Comparison of ENCODE assay signal across 8 cellular contexts in genomic region chr19:33819875-33820781, GRCh38. TPM values are rescaled to one million over a fixed set of nuclear protein-coding genes. Genes with fewer than 3 reads are reported as not detected.
DNase-seq lines count a peak whose midpoint lies in the region; ATAC-seq and TF ChIP-seq lines count a peak whose summit lies in the region.

No MANE protein-coding gene starts in this region.

- H3K4me3 ChIP-seq in esophagus muscularis mucosa (peak overlapping the region; percentile 50 to 53 (median 52)), muscle layer of duodenum (ENCODE audit: low read depth in 1 of 2, low read length in 2 of 2) (peak overlapping the region; percentile 37 to 66), stomach smooth muscle (ENCODE audit: low read length in 2 of 2) (peak overlapping the region; percentile 60 to 71)

- H3K27ac ChIP-seq in esophagus muscularis mucosa (replicated peaks in 1 of 4) = peak overlapping the region; percentile 64 to 78 (median 67)
- H3K27ac ChIP-seq in muscle layer of duodenum (ENCODE audit: low read length) = no peak overlapping the region
- peak overlapping the region; percentile 37 for H3K27ac ChIP-seq in stomach smooth muscle (ENCODE audit: low read length)

- ATAC-seq in GM18511 (IDR thresholded peaks at IDR 0.05; ENCODE audit: unreplicated experiment) (peak; percentile 76), HG03565 (IDR thresholded peaks at IDR 0.05; ENCODE audit: unreplicated experiment) (no peak)

- DNase-seq in NCI-H2227 treated with DMSO at 0.1 percent for 48 hours (lab: John Stamatoyannopoulos, UW) = peak; percentile 86
- DNase-seq in activated CD8-positive, alpha-beta memory T cell treated with anti-CD3 and anti-CD28 coated beads, Interleukin-2, amount 50 U/mL, for 48 hours = peak; percentile 83
- DNase-seq in esophagus muscularis mucosa (ENCODE audit: extremely low spot score) = no peak
- DNase-seq in NK-92 treated with Interleukin-12 subunit alpha and Interleukin-12 subunit beta, amount 100 ng/mL, for 24 hours (lab: John Stamatoyannopoulos, UW) = no peak

- H3K27me3 ChIP-seq in esophagus muscularis mucosa (no peaks in the 10 kb centered on the region), muscle layer of duodenum (ENCODE audit: low read depth, low read length) (no peaks in the 10 kb centered on the region), stomach smooth muscle (ENCODE audit: control insufficient read depth in 1 of 2, insufficient read depth in 2 of 2, low read length in 2 of 2) (no peaks in the 10 kb centered on the region)

- H3K9me3 ChIP-seq in esophagus muscularis mucosa = no peaks in the 10 kb centered on the region
- no peaks in the 10 kb centered on the region for H3K9me3 ChIP-seq in muscle layer of duodenum (ENCODE audit: control insufficient read depth in 1 of 2, low read length in 2 of 2)
- no peaks in the 10 kb centered on the region for H3K9me3 ChIP-seq in stomach smooth muscle (ENCODE audit: control insufficient read depth in 2 of 2, low read length in 2 of 2)

- WGBS in esophagus muscularis mucosa = 14% methylated on average over 17 of the region's 61 CpGs

- intact Hi-C loops in esophagus muscularis mucosa (cut with DNase I) = no loop called here

- H3K36me3 ChIP-seq in esophagus muscularis mucosa = no peaks in the 10 kb centered on the region
- H3K36me3 ChIP-seq in muscle layer of duodenum (ENCODE audit: control insufficient read depth in 1 of 2, insufficient read depth in 2 of 2, low read length in 2 of 2) = no peaks in the 10 kb centered on the region
- peaks cover 0 to 3% of the 10 kb centered on the region in 2 donors for H3K36me3 ChIP-seq in stomach smooth muscle (ENCODE audit: control insufficient read depth in 2 of 2, insufficient read depth in 2 of 2, low read length in 2 of 2)

- peak overlapping the region; percentile 51 to 58 for H3K9ac ChIP-seq in stomach smooth muscle (ENCODE audit: low read length in 2 of 2)

- no peak for TF ChIP-seq POLR2A in esophagus muscularis mucosa (IDR thresholded peaks at IDR 0.05; ENCODE audit: low read depth)

- TF ChIP-seq EP300 in esophagus muscularis mucosa (IDR thresholded peaks at IDR 0.05) = no peak

- H3K4me1 ChIP-seq in esophagus muscularis mucosa (peaks cover 4 to 24% (median 20%) of the 10 kb centered on the region in 4 donors), muscle layer of duodenum (ENCODE audit: control insufficient read depth in 1 of 2, insufficient read depth in 2 of 2, low read length in 2 of 2) (peaks cover 0 to 19% of the 10 kb centered on the region in 2 donors), stomach smooth muscle (ENCODE audit: control insufficient read depth, insufficient read depth, low read length) (peaks cover 16% of the 10 kb centered on the region)

- no peak for TF ChIP-seq CTCF in esophagus muscularis mucosa (IDR thresholded peaks at IDR 0.05)

RNA-seq across cellular contexts. Expression of gene KCTD15, which starts 23.5 kb away (rescaled TPM):
- total RNA-seq in esophagus muscularis mucosa = 100 to 1,000 TPM in 1 of 4 donors, 10 to 100 TPM in 3; 91.3 to 117 (median 95.0) TPM

Comparison
In these comparisons a context has a peak if more than half of its experiments do, and no peak if none do; other contexts are left out.
1. DNase-seq: peak in NCI-H2227 treated with DMSO at 0.1 percent for 48 hours (single experiment) and activated CD8-positive, alpha-beta memory T cell treated with anti-CD3 and anti-CD28 coated beads, Interleukin-2, amount 50 U/mL, for 48 hours (single experiment); none in esophagus muscularis mucosa (single experiment) and NK-92 treated with Interleukin-12 subunit alpha and Interleukin-12 subunit beta, amount 100 ng/mL, for 24 hours (single experiment).
2. Peak in every context shown above with its lines, with median percentiles within 50 percentile points of each other: H3K4me3 ChIP-seq.